In genomic region chr20:10489853-10490627, GRCh38 we compare ENCODE assay signal across 16 cellular contexts. TPM values are rescaled to one million over a fixed set of nuclear protein-coding genes. Genes with fewer than 3 reads are reported as not detected.
DNase-seq lines count a peak whose midpoint lies in the region; ATAC-seq and TF ChIP-seq lines count a peak whose summit lies in the region.
"Had no signal": no experiment of that assay in that cellular context is flagged by ENCODE, and none has a peak within 500 bp of the region (broad histone marks: within the 10 kb centered on the region; RNA-seq: fewer than 3 reads in every experiment).

No MANE protein-coding gene starts in this region.

- DNase-seq in GM23338 (ENCODE audit: low spot score) (no peak), RWPE2 (ENCODE audit: low spot score) (no peak), epithelial cell of esophagus (ENCODE audit: low read depth) (peak; percentile 33), iPS-NIHi7 (ENCODE audit: extremely low spot score) (no peak), Karpas-422 (no peak)
- DNase-seq in effector memory CD8-positive, alpha-beta T cell, result no peak
- DNase-seq: activated CD8-positive, alpha-beta memory T cell treated with anti-CD3 and anti-CD28 coated beads for 24 hours; activated T-cell treated with anti-CD3 and anti-CD28 coated beads, Interleukin-2, amount 50 U/mL, for 72 hours; adrenal gland; Caco-2; NCI-H1417 treated with DMSO at 0.1 percent for 48 hours; NCI-H2171; right lobe of liver; T-helper 17 cell had no signal

- no peaks in the 10 kb centered on the region for H4K20me1 ChIP-seq in GM23338 (replicated peaks; ENCODE audit: insufficient read depth)
- H4K20me1 ChIP-seq in Karpas-422 (ENCODE audit: insufficient read depth, low read depth, low read length), result peaks cover 59% of the 10 kb centered on the region

- H3K27ac ChIP-seq in GM23338 (ENCODE audit: low read depth) (peak overlapping the region; percentile 81), RWPE2 (ENCODE audit: poor library complexity, severe bottlenecking) (no peak overlapping the region), Karpas-422 (ENCODE audit: low read length) (no peak overlapping the region)
- H3K27ac ChIP-seq: adrenal gland, right lobe of liver, VCaP had no signal

- H3K27me3 ChIP-seq in GM23338 (ENCODE audit: insufficient read depth) (no peaks in the 10 kb centered on the region), RWPE2 (ENCODE audit: insufficient read depth, poor library complexity, severe bottlenecking) (no peaks in the 10 kb centered on the region), neuron (ENCODE audit: insufficient read depth, low read length) (no peaks in the 10 kb centered on the region), Karpas-422 (ENCODE audit: low read length) (no peaks in the 10 kb centered on the region)
- H3K27me3 ChIP-seq: adrenal gland, right lobe of liver had no signal

- H3K9me2 ChIP-seq in GM23338 (ENCODE audit: insufficient read depth) (no peaks in the 10 kb centered on the region; the same call in 1 of the 2 replicates), Karpas-422 (replicated peaks; ENCODE audit: insufficient read depth, low read length) (no peaks in the 10 kb centered on the region)

- H3K4me3 ChIP-seq in GM23338 (no peak overlapping the region), RWPE2 (ENCODE audit: severe bottlenecking) (no peak overlapping the region), epithelial cell of esophagus (ENCODE audit: low read length) (no peak overlapping the region), neuron (ENCODE audit: low read length) (peak overlapping the region; percentile 10), Karpas-422 (ENCODE audit: low read length) (no peak overlapping the region)
- H3K4me3 ChIP-seq: adrenal gland, right lobe of liver had no signal

- H3K4me2 ChIP-seq in GM23338 (peak overlapping the region; percentile 58), Karpas-422 (ENCODE audit: low read depth, low read length, poor library complexity, severe bottlenecking) (no peak overlapping the region)

- peaks cover 28% of the 10 kb centered on the region for H3K4me1 ChIP-seq in GM23338 (ENCODE audit: insufficient read depth)
- H3K4me1 ChIP-seq in RWPE2 (ENCODE audit: insufficient read depth, poor library complexity, severe bottlenecking), result peaks cover 7% of the 10 kb centered on the region
- H3K4me1 ChIP-seq in neuron (ENCODE audit: insufficient read depth, low read length), result peaks cover 29% of the 10 kb centered on the region
- peaks cover 6% of the 10 kb centered on the region for H3K4me1 ChIP-seq in Karpas-422 (ENCODE audit: low read length)
- H3K4me1 ChIP-seq: Caco-2, right lobe of liver had no signal

- no peaks in the 10 kb centered on the region for H3K36me3 ChIP-seq in GM23338 (ENCODE audit: insufficient read depth)
- no peaks in the 10 kb centered on the region for H3K36me3 ChIP-seq in RWPE2 (ENCODE audit: low read depth)
- H3K36me3 ChIP-seq in neuron (ENCODE audit: insufficient read depth, low read length), result no peaks in the 10 kb centered on the region
- no peaks in the 10 kb centered on the region for H3K36me3 ChIP-seq in Karpas-422 (ENCODE audit: insufficient read depth, low read length)
- H3K36me3 ChIP-seq: adrenal gland, right lobe of liver had no signal

- H3K4me3 Mint-ChIP-seq in GM23338, result peak overlapping the region; percentile 36; the same call in 2 of the 3 replicates
- no peak overlapping the region for H3K4me3 Mint-ChIP-seq in effector memory CD8-positive, alpha-beta T cell
- H3K4me3 Mint-ChIP-seq: activated T-cell treated with anti-CD3 and anti-CD28 coated beads, Interleukin-2, amount 50 U/mL, for 72 hours; T-helper 17 cell had no signal

- no peak overlapping the region for H3K9ac ChIP-seq in Karpas-422 (ENCODE audit: low read length)

- ATAC-seq in GM23338 (peak; percentile 19; the same call in 2 of the 3 replicates), RWPE2 (ENCODE audit: low read depth) (peak; percentile 66)
- no peak for ATAC-seq in effector memory CD8-positive, alpha-beta T cell (replicated peaks)
- ATAC-seq: activated T-cell treated with anti-CD3 and anti-CD28 coated beads, Interleukin-2, amount 50 U/mL, for 72 hours; T-helper 17 cell had no signal

- peaks cover 4% of the 10 kb centered on the region for H3K79me2 ChIP-seq in GM23338 (replicated peaks; ENCODE audit: insufficient read depth)
- H3K79me2 ChIP-seq in Karpas-422 (ENCODE audit: low read length), result peaks cover 36% of the 10 kb centered on the region

- H3K9me3 ChIP-seq in RWPE2 (ENCODE audit: severe bottlenecking), result no peaks in the 10 kb centered on the region
- no peaks in the 10 kb centered on the region for H3K9me3 ChIP-seq in neuron (ENCODE audit: low read length)
- no peaks in the 10 kb centered on the region for H3K9me3 ChIP-seq in Karpas-422 (ENCODE audit: low read length)
- H3K9me3 ChIP-seq: adrenal gland, Caco-2, right lobe of liver had no signal

- H3K27me3 Mint-ChIP-seq in GM23338 (ENCODE audit: insufficient read depth, low read depth, poor library complexity), result peaks cover 2% of the 10 kb centered on the region
- H3K27me3 Mint-ChIP-seq in effector memory CD8-positive, alpha-beta T cell, result no peaks in the 10 kb centered on the region
- H3K27me3 Mint-ChIP-seq: T-helper 17 cell had no signal

- H2AFZ ChIP-seq in GM23338 (no peak overlapping the region), neuron (ENCODE audit: low read depth, low read length) (peak overlapping the region; percentile 12), Karpas-422 (ENCODE audit: low read length) (no peak overlapping the region)

- H3K27ac Mint-ChIP-seq in GM23338, result peak overlapping the region; percentile 96
- H3K27ac Mint-ChIP-seq in effector memory CD8-positive, alpha-beta T cell, result peak overlapping the region in 1 of 2 donors; percentile 44
- H3K27ac Mint-ChIP-seq: activated T-cell treated with anti-CD3 and anti-CD28 coated beads, Interleukin-2, amount 50 U/mL, for 72 hours; T-helper 17 cell had no signal

- no peaks in the 10 kb centered on the region for H3K36me3 Mint-ChIP-seq in GM23338 (ENCODE audit: low read depth)
- no peaks in the 10 kb centered on the region for H3K36me3 Mint-ChIP-seq in effector memory CD8-positive, alpha-beta T cell (ENCODE audit: insufficient read depth)

- H3K9me3 Mint-ChIP-seq in GM23338, result no peaks in the 10 kb centered on the region; the same call in 2 of the 3 replicates
- H3K9me3 Mint-ChIP-seq in effector memory CD8-positive, alpha-beta T cell, result no peaks in the 10 kb centered on the region
- H3K9me3 Mint-ChIP-seq: activated T-cell treated with anti-CD3 and anti-CD28 coated beads, Interleukin-2, amount 50 U/mL, for 72 hours had no signal

- peaks cover 50% of the 10 kb centered on the region for H3K4me1 Mint-ChIP-seq in GM23338
- peaks cover 12 to 24% of the 10 kb centered on the region in 2 donors for H3K4me1 Mint-ChIP-seq in effector memory CD8-positive, alpha-beta T cell (ENCODE audit: low read depth in 2 of 2)

- H3F3A ChIP-seq in GM23338 (replicated peaks; ENCODE audit: low read depth), result no peaks in the 10 kb centered on the region

- TF ChIP-seq CTCF in GM23338 (conservative IDR thresholded peaks at IDR 0.05; ENCODE audit: low read depth in 2 of 2) (no peak), RWPE2 (IDR thresholded peaks at IDR 0.05; ENCODE audit: poor library complexity, severe bottlenecking) (no peak), epithelial cell of esophagus (IDR thresholded peaks at IDR 0.05; ENCODE audit: insufficient read depth, low read depth, low read length, missing control alignments) (no peak)

TF ChIP-seq in GM23338, 12 proteins besides CTCF, POLR2A, EP300 and RAD21:
- TF ChIP-seq EZH2phosphoT487 (IDR thresholded peaks at IDR 0.05; ENCODE audit: unreplicated experiment) (no peak), ZNF114 (CRISPR knock-in tag; IDR thresholded peaks at IDR 0.05) (no peak), STAT1 (IDR thresholded peaks at IDR 0.05; ENCODE audit: unreplicated experiment) (no peak), POLR2AphosphoS5 (IDR thresholded peaks at IDR 0.05; ENCODE audit: low read depth) (no peak)

RNA-seq across cellular contexts. Expression of gene SLX4IP, which starts 54.9 kb away (rescaled TPM):
- 7.9 and 9.8 TPM in 2 replicates for total RNA-seq in GM23338 (2014; rRNA removed; shearing (Covaris generic))
- polyA plus RNA-seq in GM23338 (2016; fragmentation: Nextera tagmentation; extraction: Ambion mirVana), result 6.5 and 9.1 TPM in 2 replicates
- 9.7 TPM in 2 replicates for total RNA-seq in Karpas-422 (2014; rRNA removed; shearing (Covaris generic); ENCODE audit: low replicate concordance)

RNA-seq across cellular contexts. Expression of gene MKKS, which starts 56.0 kb away (rescaled TPM):
- 16.7 and 21.4 TPM in 2 replicates for total RNA-seq in GM23338 (2014; rRNA removed; shearing (Covaris generic))
- 13.4 and 13.5 TPM in 2 replicates for polyA plus RNA-seq in GM23338 (2016; fragmentation: Nextera tagmentation; extraction: Ambion mirVana)
- total RNA-seq in Karpas-422 (2014; rRNA removed; shearing (Covaris generic); ENCODE audit: low replicate concordance), result 4.6 and 14.6 TPM in 2 replicates
